ENCODE assay signal across 20 cellular contexts in genomic region chr15:26630857-26631256, GRCh38.
"Had no signal": no experiment of that assay in that cellular context is flagged by ENCODE, and none has a peak within 500 bp of the region (broad histone marks: within the 10 kb centered on the region; RNA-seq: fewer than 3 reads in every experiment).

No MANE protein-coding gene starts in this region.

- FAIRE-seq: kidney had no signal

- H3K4me3 ChIP-seq: coronary artery, heart left ventricle, lower lobe of right lung, right lobe of liver, skin epidermis, thoracic aorta had no signal

- H3K4me1 ChIP-seq: heart left ventricle, lower lobe of right lung, right lobe of liver had no signal

- H3K27ac ChIP-seq: coronary artery, epithelial cell of prostate, heart left ventricle, lower lobe of right lung, right lobe of liver, skin epidermis, thoracic aorta had no signal

- DNase-seq: activated CD4-positive, alpha-beta memory T cell treated with anti-CD3 and anti-CD28 coated beads, Interleukin-2, amount 10 ng/mL, durations not matched to agents 7 days and 5 days; activated CD4-positive, alpha-beta T cell treated with anti-CD3 and anti-CD28 coated beads for 48 hours; activated CD4-positive, CD25-positive, alpha-beta regulatory T cell; activated gamma-delta T cell; activated naive CD4-positive, alpha-beta T cell treated with anti-CD3 and anti-CD28 coated beads, Interleukin-2, amount 50 U/mL, for 16 hours; activated naive CD8-positive, alpha-beta T cell treated with anti-CD3 and anti-CD28 coated beads, Interleukin-2, amount 50 U/mL, for 24 hours; activated T-cell treated with anti-CD3 and anti-CD28 coated beads for 4 hours; cerebellar nuclear complex; heart left ventricle; kidney; lower lobe of right lung; naive thymus-derived CD4-positive, alpha-beta T cell; right lobe of liver; stimulated activated CD4-positive, alpha-beta T cell treated with anti-CD3 and anti-CD28 coated beads, Interleukin-1b, Interleukin-23, amount 100 ng/mL, for 48 hours; T-helper 9 cell had no signal

- H3K27me3 ChIP-seq: right lobe of liver had no signal

- H3K9me3 ChIP-seq: right lobe of liver, thoracic aorta had no signal

- ATAC-seq: activated naive CD8-positive, alpha-beta T cell treated with anti-CD3 and anti-CD28 coated beads, Interleukin-2, amount 50 U/mL, for 24 hours; heart left ventricle; lower lobe of right lung; naive thymus-derived CD4-positive, alpha-beta T cell; right lobe of liver; stimulated activated memory B cell treated with anti-CD40 and anti-IgM and Interleukin-4, amounts not matched to agents 10 μg/mL and 1 μg/mL and 100 μg/mL, for 72 hours had no signal

- H3K36me3 ChIP-seq: heart left ventricle, lower lobe of right lung, right lobe of liver, thoracic aorta had no signal
